7 cellular contexts compared by ENCODE assay signal in the genomic region with DNA sequence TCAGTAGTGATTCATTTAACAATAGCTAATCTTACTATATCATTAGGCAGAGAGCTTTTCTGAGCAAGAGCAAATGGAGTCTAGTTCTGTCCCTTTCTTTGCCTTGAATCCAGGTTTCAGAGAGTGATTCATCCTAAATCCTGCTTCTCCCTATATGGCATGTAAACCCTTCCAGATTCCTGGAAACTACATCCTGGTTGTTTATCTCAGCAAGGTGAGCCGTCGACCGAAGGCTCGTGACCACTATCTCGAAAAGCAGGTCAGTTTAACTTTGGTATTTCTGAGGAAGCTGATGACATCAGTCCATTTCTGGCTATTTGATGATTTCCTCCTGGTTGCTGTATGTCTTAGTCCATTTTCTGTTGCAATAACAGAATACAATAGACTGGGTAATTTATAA. TPM values are rescaled to one million over a fixed set of nuclear protein-coding genes. Genes with fewer than 3 reads are reported as not detected.
"Had no signal": no experiment of that assay in that cellular context is flagged by ENCODE, and none has a peak within 500 bp of the region (broad histone marks: within the 10 kb centered on the region; RNA-seq: fewer than 3 reads in every experiment).

No MANE protein-coding gene starts in this region.

- DNase-seq: H9, HCEC 1CT, IMR-90 had no signal

- H3K4me2 ChIP-seq: GM23338 had no signal

- H3K4me3 ChIP-seq: GM23338 had no signal

- FAIRE-seq: H1, H54, HTR-8/SVneo had no signal

RNA-seq across cellular contexts. Expression of a gene that starts 40.7 kb away (rescaled TPM):
- total RNA-seq: IMR-90 had no signal
- polyA plus RNA-seq: IMR-90 had no signal
